ENCODE assay signal across 18 cellular contexts in the genomic region with DNA sequence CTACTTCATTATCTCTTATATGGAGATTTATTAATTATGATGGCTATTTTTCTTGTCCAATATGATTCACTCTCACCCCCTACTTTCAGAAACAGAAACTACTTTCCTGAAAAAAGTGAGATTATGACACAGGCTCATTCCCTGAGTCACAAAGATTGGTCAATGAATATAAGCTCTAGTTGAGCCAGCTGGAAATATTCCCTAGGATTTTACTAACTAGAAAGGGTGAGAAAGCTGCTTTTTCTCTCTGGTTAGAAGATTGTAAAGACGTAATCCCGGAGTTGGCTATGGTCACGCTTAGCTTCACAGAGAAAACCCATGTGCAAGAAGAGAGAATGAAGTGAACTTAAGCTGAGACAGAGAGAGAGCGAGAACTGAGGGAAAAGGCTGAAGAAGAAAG.
A peak's percentile ranks its signal among the peaks of the same experiment; 100 is the strongest.
DNase-seq lines count a peak whose midpoint lies in the region; ATAC-seq and TF ChIP-seq lines count a peak whose summit lies in the region.
"Had no signal": no experiment of that assay in that cellular context is flagged by ENCODE, and none has a peak within 500 bp of the region (broad histone marks: within the 10 kb centered on the region; RNA-seq: fewer than 3 reads in every experiment).

No MANE protein-coding gene starts in this region.

- ATAC-seq in Right ventricle myocardium inferior, result peak; percentile 74
- peak; percentile 83 for ATAC-seq in left ventricle myocardium superior
- peak; percentile 46 for ATAC-seq in aorta (ENCODE audit: low FRiP score)
- ATAC-seq: lower lobe of right lung; natural killer cell treated with Interleukin-12 subunit alpha and Interleukin-12 subunit beta and Interleukin-15 and Interleukin-18, amount 100 ng/mL, for 72 hours; Panc1 had no signal

- POLR2A ChIA-PET in CD4-positive, alpha-beta memory T cell (lab: Charles Lee; ENCODE audit: partially characterized antibody), result no interaction called here

- no peaks in the 10 kb centered on the region for H3K27me3 Mint-ChIP-seq in CD4-positive, alpha-beta memory T cell
- H3K27me3 Mint-ChIP-seq: natural killer cell treated with Interleukin-12 subunit alpha and Interleukin-12 subunit beta and Interleukin-15 and Interleukin-18, amount 100 ng/mL, for 72 hours had no signal

- H3K4me3 Mint-ChIP-seq in CD4-positive, alpha-beta memory T cell, result no peak overlapping the region
- H3K4me3 Mint-ChIP-seq: activated CD4-positive, alpha-beta T cell treated with anti-CD3 and anti-CD28 coated beads, Interleukin-2, amount 10 ng/mL, durations not matched to agents 24 days and 14 days; natural killer cell treated with Interleukin-12 subunit alpha and Interleukin-12 subunit beta and Interleukin-15 and Interleukin-18, amount 100 ng/mL, for 72 hours had no signal

- H3K27ac Mint-ChIP-seq in CD4-positive, alpha-beta memory T cell, result peak overlapping the region in 1 of 7 donors; percentile 4
- H3K27ac Mint-ChIP-seq: activated CD4-positive, alpha-beta T cell treated with anti-CD3 and anti-CD28 coated beads, Interleukin-2, amount 10 ng/mL, durations not matched to agents 24 days and 14 days had no signal

- CTCF ChIA-PET in CD4-positive, alpha-beta memory T cell (lab: Charles Lee; ENCODE audit: partially characterized antibody), result no interaction called here

- no peaks in the 10 kb centered on the region for H3K9me3 ChIP-seq in right atrium auricular region
- no peaks in the 10 kb centered on the region for H3K9me3 ChIP-seq in aorta (ENCODE audit: control insufficient read depth, low read length)
- no peaks in the 10 kb centered on the region for H3K9me3 ChIP-seq in CD4-positive, alpha-beta memory T cell (ENCODE audit: control insufficient read depth in 1 of 2, low read length in 2 of 2)
- H3K9me3 ChIP-seq: lower lobe of right lung, sigmoid colon, stomach had no signal

- H3K36me3 ChIP-seq in right atrium auricular region, result no peaks in the 10 kb centered on the region
- no peaks in the 10 kb centered on the region for H3K36me3 ChIP-seq in aorta (ENCODE audit: control insufficient read depth in 1 of 2, insufficient read depth in 2 of 2, low read length in 1 of 2)
- H3K36me3 ChIP-seq in CD4-positive, alpha-beta memory T cell (ENCODE audit: insufficient read depth, low read length), result no peaks in the 10 kb centered on the region
- H3K36me3 ChIP-seq: lower lobe of right lung, sigmoid colon, stomach had no signal

- H3K27me3 ChIP-seq in right atrium auricular region (no peaks in the 10 kb centered on the region), aorta (ENCODE audit: control insufficient read depth in 1 of 2, insufficient read depth in 2 of 2, low read length in 1 of 2) (no peaks in the 10 kb centered on the region)
- no peaks in the 10 kb centered on the region for H3K27me3 ChIP-seq in CD4-positive, alpha-beta memory T cell (ENCODE audit: insufficient read depth, low read length)
- H3K27me3 ChIP-seq: sigmoid colon, stomach had no signal

- peaks cover 16 to 33% (median 22%) of the 10 kb centered on the region in 4 donors for H3K4me1 Mint-ChIP-seq in CD4-positive, alpha-beta memory T cell

- in situ Hi-C loops in astrocyte of the spinal cord (cut with HindIII; ENCODE audit: low sequenced_read_pairs), result no loop called here

- H3K9me3 Mint-ChIP-seq in CD4-positive, alpha-beta memory T cell, result no peaks in the 10 kb centered on the region
- H3K9me3 Mint-ChIP-seq: natural killer cell treated with Interleukin-12 subunit alpha and Interleukin-12 subunit beta and Interleukin-15 and Interleukin-18, amount 100 ng/mL, for 72 hours had no signal

- intact Hi-C loops in Right ventricle myocardium inferior (cut with DNase I) (loop anchor here (10.0 kb wide), 1 partner anchor 400 kb away; no protein-coding TSS in a partner anchor), left ventricle myocardium superior (cut with micrococcal nuclease) (no loop called here), aorta (cut with DNase I) (no loop called here)
- intact Hi-C loops in CD4-positive, alpha-beta memory T cell (cut with micrococcal nuclease), result no loop called here

- H3K27ac ChIP-seq in right atrium auricular region (no peak overlapping the region), aorta (ENCODE audit: low read depth in 1 of 2, low read length in 2 of 2) (no peak overlapping the region)
- H3K27ac ChIP-seq in CD4-positive, alpha-beta memory T cell (ENCODE audit: low read depth, low read length), result no peak overlapping the region
- H3K27ac ChIP-seq: lower lobe of right lung, sigmoid colon had no signal

- DNase-seq in Right ventricle myocardium inferior (ENCODE audit: missing footprints), result no peak
- no peak for DNase-seq in right atrium auricular region (ENCODE audit: low spot score)
- DNase-seq in astrocyte of the spinal cord (ENCODE audit: low read depth, low spot score), result peak; percentile 54
- no peak for DNase-seq in left ventricle myocardium superior
- DNase-seq in aorta, result no peak
- DNase-seq in CD4-positive, alpha-beta memory T cell, result no peak
- DNase-seq in HK-2 (ENCODE audit: unreplicated experiment), result no peak
- DNase-seq in SIG-M5 (lab: John Stamatoyannopoulos, UW), result no peak
- DNase-seq: activated CD4-positive, alpha-beta T cell treated with anti-CD3 and anti-CD28 coated beads, Interleukin-2, amount 10 ng/mL, durations not matched to agents 24 days and 14 days; amygdala; hypothalamus; lower lobe of right lung; NCI-H187; NCI-H524; sigmoid colon; stomach had no signal

- 30 to 49% methylated on average over 4 of the region's 4 CpGs for WGBS in aorta, 2 donors

- H3K36me3 Mint-ChIP-seq in CD4-positive, alpha-beta memory T cell, result peaks cover 0 to 4% of the 10 kb centered on the region in 2 donors
- H3K36me3 Mint-ChIP-seq: natural killer cell treated with Interleukin-12 subunit alpha and Interleukin-12 subunit beta and Interleukin-15 and Interleukin-18, amount 100 ng/mL, for 72 hours had no signal

- TF ChIP-seq CTCF in right atrium auricular region (IDR thresholded peaks at IDR 0.05), result no peak
- TF ChIP-seq CTCF in astrocyte of the spinal cord (IDR thresholded peaks at IDR 0.05; ENCODE audit: low read depth, low read length), result no peak

- H3K4me1 ChIP-seq in right atrium auricular region (peaks cover 0 to 5% of the 10 kb centered on the region in 2 donors), aorta (ENCODE audit: control insufficient read depth in 1 of 2, insufficient read depth in 2 of 2, low read length in 2 of 2) (peaks cover 0 to 3% of the 10 kb centered on the region in 2 donors)
- peaks cover 5% of the 10 kb centered on the region for H3K4me1 ChIP-seq in CD4-positive, alpha-beta memory T cell (ENCODE audit: insufficient read depth, low read length)

- H3K4me3 ChIP-seq in right atrium auricular region (no peak overlapping the region), astrocyte of the spinal cord (ENCODE audit: low read depth, low read length) (no peak overlapping the region), aorta (ENCODE audit: low read length in 2 of 2) (no peak overlapping the region)
- H3K4me3 ChIP-seq in CD4-positive, alpha-beta memory T cell (ENCODE audit: low read length in 2 of 2), result no peak overlapping the region
- H3K4me3 ChIP-seq: lower lobe of right lung, sigmoid colon, stomach had no signal
